In genomic region chr18:58221060-58221725, GRCh38 we compare ENCODE assay signal across 3 cellular contexts.
TF ChIP-seq lines count a peak whose summit lies in the region.

No MANE protein-coding gene starts in this region.

TF ChIP-seq in SK-N-SH, 30 proteins besides CTCF, POLR2A, EP300 and RAD21:
- TF ChIP-seq REST (IDR thresholded peaks at IDR 0.05; ENCODE audit: low read depth, low read length) (no peak), PBX3 (IDR thresholded peaks at IDR 0.05) (no peak), FOXM1 (IDR thresholded peaks at IDR 0.05; ENCODE audit: low read depth) (no peak)

TF ChIP-seq in SK-N-SH treated with all-trans-retinoic acid at 6 μM for 48 hours, 23 proteins besides CTCF, POLR2A, EP300 and RAD21 (continued from another document):
- no peak for TF ChIP-seq POU6F1 (CRISPR knock-in tag; IDR thresholded peaks at IDR 0.05; ENCODE audit: borderline replicate concordance, low read depth)
- TF ChIP-seq ZFP3 (CRISPR knock-in tag; IDR thresholded peaks at IDR 0.05): no peak
- TF ChIP-seq ZFP30 (CRISPR knock-in tag; IDR thresholded peaks at IDR 0.05): no peak
- TF ChIP-seq ARNTL (CRISPR knock-in tag; IDR thresholded peaks at IDR 0.05; ENCODE audit: borderline replicate concordance, low read depth): no peak
- no peak for TF ChIP-seq TCF4 (CRISPR knock-in tag; IDR thresholded peaks at IDR 0.05; ENCODE audit: borderline replicate concordance)
- no peak for TF ChIP-seq CSRNP3 (CRISPR knock-in tag; IDR thresholded peaks at IDR 0.05)
- TF ChIP-seq OSR1 (CRISPR knock-in tag; IDR thresholded peaks at IDR 0.05): no peak
- no peak for TF ChIP-seq CSDC2 (CRISPR knock-in tag; IDR thresholded peaks at IDR 0.05)
- no peak for TF ChIP-seq ZC3H10 (CRISPR knock-in tag; IDR thresholded peaks at IDR 0.05)
- no peak for TF ChIP-seq TSHZ2 (CRISPR knock-in tag; IDR thresholded peaks at IDR 0.05)
- no peak for TF ChIP-seq ZNF8 (CRISPR knock-in tag; IDR thresholded peaks at IDR 0.05)
- no peak for TF ChIP-seq ESRRG (CRISPR knock-in tag; IDR thresholded peaks at IDR 0.05)
- TF ChIP-seq TOX (CRISPR knock-in tag; IDR thresholded peaks at IDR 0.05; ENCODE audit: borderline replicate concordance): no peak

TF ChIP-seq in K562, 482 proteins besides CTCF, POLR2A, EP300 and RAD21 (continued from another document and continues in another):
- TF ChIP-seq ZNF277 (CRISPR knock-in tag; IDR thresholded peaks at IDR 0.05; ENCODE audit: borderline replicate concordance) (no peak), BRD9 (IDR thresholded peaks at IDR 0.05; ENCODE audit: low read depth, partially characterized antibody) (no peak), HIVEP1 (CRISPR knock-in tag; IDR thresholded peaks at IDR 0.05) (no peak), SMARCA5 (IDR thresholded peaks at IDR 0.05) (no peak), ZEB2 (IDR thresholded peaks at IDR 0.05) (peak; percentile 64), TCF15 (CRISPR knock-in tag; IDR thresholded peaks at IDR 0.05) (no peak), MLX (CRISPR knock-in tag; conservative IDR thresholded peaks at IDR 0.05) (no peak), ZNF668 (CRISPR knock-in tag; IDR thresholded peaks at IDR 0.05) (no peak), HDAC2 (IDR thresholded peaks at IDR 0.05) (no peak; the same call in 1 of the 2 replicates), CGGBP1 (CRISPR knock-in tag; IDR thresholded peaks at IDR 0.05) (no peak), FOXM1 (IDR thresholded peaks at IDR 0.05; ENCODE audit: low read depth) (no peak), FOXM1 (CRISPR knock-in tag; IDR thresholded peaks at IDR 0.05; ENCODE audit: low read depth) (no peak), ZFX (CRISPR knock-in tag; IDR thresholded peaks at IDR 0.05) (no peak), ZNF76 (CRISPR knock-in tag; IDR thresholded peaks at IDR 0.05; ENCODE audit: borderline replicate concordance) (no peak), ZNF316 (IDR thresholded peaks at IDR 0.05) (peak; percentile 73), SRF (CRISPR knock-in tag; IDR thresholded peaks at IDR 0.05) (no peak), ZFP36 (IDR thresholded peaks at IDR 0.05; ENCODE audit: low read depth, low read length, partially characterized antibody) (no peak), FOXP4 (CRISPR knock-in tag; IDR thresholded peaks at IDR 0.05; ENCODE audit: borderline replicate concordance) (no peak), ZZZ3 (IDR thresholded peaks at IDR 0.05) (no peak), PRDM10 (IDR thresholded peaks at IDR 0.05; ENCODE audit: partially characterized antibody) (no peak), POU5F1 (IDR thresholded peaks at IDR 0.05; ENCODE audit: borderline replicate concordance, low read depth, low read length, partially characterized antibody) (no peak), GTF2B (IDR thresholded peaks at IDR 0.05; ENCODE audit: extremely low read depth, insufficient read length) (peak; percentile 28), E2F1 (CRISPR knock-in tag; IDR thresholded peaks at IDR 0.05) (no peak), RBFOX2 (IDR thresholded peaks at IDR 0.05; ENCODE audit: low read depth, low read length) (no peak; the same call in none of the 2 replicates), MXI1 (IDR thresholded peaks at IDR 0.05; ENCODE audit: low read depth, low read length) (no peak), CBX3 (IDR thresholded peaks at IDR 0.05; ENCODE audit: borderline replicate concordance in 1 of 2, low read length in 2 of 2) (0 out of 3 replicates have a peak, but pooled peaks of 1 of the 2 experiments have one; percentile 51), SETDB1 (IDR thresholded peaks at IDR 0.05; ENCODE audit: low read length) (no peak), HNRNPL (IDR thresholded peaks at IDR 0.05; ENCODE audit: low read depth, low read length) (no peak), ARID2 (IDR thresholded peaks at IDR 0.05) (no peak), ARHGAP35 (IDR thresholded peaks at IDR 0.05; ENCODE audit: partially characterized antibody) (no peak), ZNF407 (IDR thresholded peaks at IDR 0.05; ENCODE audit: low read depth) (no peak), FOSL1 (tag; conservative IDR thresholded peaks at IDR 0.05) (peak; percentile 72), ZNF395 (CRISPR knock-in tag; IDR thresholded peaks at IDR 0.05) (no peak)
